Comparison of ENCODE assay signal across 24 cellular contexts in the genomic region with DNA sequence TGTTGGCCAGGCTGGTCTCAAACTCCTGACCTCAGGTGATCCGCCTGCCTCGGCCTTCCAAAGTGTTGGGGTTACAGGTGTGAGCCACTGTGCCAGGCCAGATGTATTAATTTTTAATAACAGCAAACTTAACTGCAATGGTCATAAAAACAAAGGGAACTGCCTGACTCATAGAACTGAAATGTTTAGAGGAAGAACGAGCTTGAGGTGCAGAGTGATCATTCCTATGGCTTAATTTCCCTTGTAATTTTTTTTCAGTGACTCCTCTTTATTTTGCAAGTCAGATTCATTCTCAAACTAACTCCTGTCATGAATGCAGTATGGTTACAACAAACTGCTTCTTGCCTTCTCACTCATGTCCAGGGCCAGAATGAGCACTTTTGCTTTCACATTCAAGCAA.
"Had no signal": no experiment of that assay in that cellular context is flagged by ENCODE, and none has a peak within 500 bp of the region (broad histone marks: within the 10 kb centered on the region; RNA-seq: fewer than 3 reads in every experiment).

No MANE protein-coding gene starts in this region.

- H3K4me1 ChIP-seq: adrenal gland, Peyer's patch had no signal

- H3K9me3 ChIP-seq: adrenal gland, body of pancreas, Peyer's patch had no signal

- ATAC-seq: activated CD4-positive, CD25-positive, alpha-beta regulatory T cell treated with anti-CD3 and anti-CD28 coated beads, Interleukin-2, amount 50 U/mL, for 24 hours; activated CD8-positive, alpha-beta T cell treated with anti-CD3 and anti-CD28 coated beads, Interleukin-2, amount 10 ng/mL, durations not matched to agents 7 days and 5 days; body of pancreas; K562 had no signal

- H3K4me3 Mint-ChIP-seq: activated CD8-positive, alpha-beta T cell treated with anti-CD3 and anti-CD28 coated beads, Interleukin-2, amount 10 ng/mL, durations not matched to agents 7 days and 5 days; activated naive CD8-positive, alpha-beta T cell treated with anti-CD3 and anti-CD28 coated beads, Interleukin-2, amount 10 ng/mL, durations not matched to agents 7 days and 5 days; T-helper 1 cell treated with Interleukin-12 subunit alpha and Interleukin-12 subunit beta and Interleukin-4 antibody, amounts not matched to agents 30 μg/mL and 1 μg/mL, for 36 hours had no signal

- DNase-seq: activated CD4-positive, alpha-beta T cell treated with anti-CD3 and anti-CD28 coated beads for 4 hours; activated CD8-positive, alpha-beta memory T cell treated with anti-CD3 and anti-CD28 coated beads, Interleukin-2, amount 50 U/mL, for 48 hours; activated CD8-positive, alpha-beta T cell treated with anti-CD3 and anti-CD28 coated beads, Interleukin-2, amount 10 ng/mL, durations not matched to agents 7 days and 5 days; activated naive CD4-positive, alpha-beta T cell treated with anti-CD3 and anti-CD28 coated beads, Interleukin-2, amount 50 U/mL, for 16 hours; activated naive CD8-positive, alpha-beta T cell treated with anti-CD3 and anti-CD28 coated beads, Interleukin-2, amount 10 ng/mL, durations not matched to agents 7 days and 5 days; activated T-cell treated with anti-CD3 and anti-CD28 coated beads, Interleukin-2, amount 50 U/mL, for 1 hour; adrenal gland; aorta; Karpas-422; MM.1S; NCI-H1105; NCI-H1436; NCI-H187; NCI-H2081 treated with DMSO at 0.1 percent for 48 hours; NCI-H446; NCI-H524; Peyer's patch; SHP77 had no signal

- H3K27ac Mint-ChIP-seq: activated CD8-positive, alpha-beta T cell treated with anti-CD3 and anti-CD28 coated beads, Interleukin-2, amount 10 ng/mL, durations not matched to agents 7 days and 5 days; activated naive CD8-positive, alpha-beta T cell treated with anti-CD3 and anti-CD28 coated beads, Interleukin-2, amount 10 ng/mL, durations not matched to agents 7 days and 5 days; T-helper 1 cell treated with Interleukin-12 subunit alpha and Interleukin-12 subunit beta and Interleukin-4 antibody, amounts not matched to agents 30 μg/mL and 1 μg/mL, for 36 hours had no signal

- H3K4me1 Mint-ChIP-seq: activated naive CD8-positive, alpha-beta T cell treated with anti-CD3 and anti-CD28 coated beads, Interleukin-2, amount 10 ng/mL, durations not matched to agents 7 days and 5 days had no signal

- H3K36me3 Mint-ChIP-seq: activated naive CD8-positive, alpha-beta T cell treated with anti-CD3 and anti-CD28 coated beads, Interleukin-2, amount 10 ng/mL, durations not matched to agents 7 days and 5 days had no signal

- H3K4me3 ChIP-seq: adrenal gland, body of pancreas, cardiac muscle cell, K562, Peyer's patch had no signal

- H3K27me3 ChIP-seq: adrenal gland, body of pancreas, cardiac muscle cell, Peyer's patch had no signal

- H3K27ac ChIP-seq: adrenal gland, cardiac muscle cell, Peyer's patch, RWPE1 had no signal

- H3K36me3 ChIP-seq: adrenal gland, cardiac muscle cell, Peyer's patch had no signal
